Comparison of ENCODE assay signal across 8 cellular contexts in genomic region chr19:50046649-50047503, GRCh38. TPM values are rescaled to one million over a fixed set of nuclear protein-coding genes. Genes with fewer than 3 reads are reported as not detected.
DNase-seq lines count a peak whose midpoint lies in the region; ATAC-seq and TF ChIP-seq lines count a peak whose summit lies in the region.

No MANE protein-coding gene starts in this region.

- peaks cover 63% of the 10 kb centered on the region for H3K36me3 Mint-ChIP-seq in osteocyte (ENCODE audit: unreplicated experiment)

- 67 to 68% methylated on average over 11 to 14 of the region's 14 CpGs for WGBS in upper lobe of left lung, 2 donors

- H3K4me1 ChIP-seq in BLaER1 (no peaks in the 10 kb centered on the region), upper lobe of left lung (peaks cover 4 to 18% (median 12%) of the 10 kb centered on the region in 4 donors)

- peaks cover 81% of the 10 kb centered on the region for H3K36me3 ChIP-seq in BLaER1
- H3K36me3 ChIP-seq in upper lobe of left lung: peaks cover 31 to 64% (median 49%) of the 10 kb centered on the region in 4 donors

- no peak overlapping the region for H3K27ac Mint-ChIP-seq in osteocyte (ENCODE audit: unreplicated experiment)

- no peaks in the 10 kb centered on the region for H3K27me3 Mint-ChIP-seq in osteocyte (ENCODE audit: unreplicated experiment)

- no peak overlapping the region for H3K9ac ChIP-seq in BLaER1

- H3K27ac ChIP-seq in BLaER1 (no peak overlapping the region), HL-60 (replicated peaks) (no peak overlapping the region), upper lobe of left lung (no peak overlapping the region)

- peaks cover 92% of the 10 kb centered on the region for H3K9me3 ChIP-seq in BLaER1
- peaks cover 25 to 43% (median 35%) of the 10 kb centered on the region in 4 donors for H3K9me3 ChIP-seq in upper lobe of left lung

- peaks cover 34% of the 10 kb centered on the region for H3K9me3 Mint-ChIP-seq in osteocyte (ENCODE audit: unreplicated experiment)

- TF ChIP-seq POLR2A in upper lobe of left lung (IDR thresholded peaks at IDR 0.05): no peak

- no peak overlapping the region for H3K4me3 Mint-ChIP-seq in osteocyte (ENCODE audit: unreplicated experiment)

- ATAC-seq in upper lobe of left lung (ENCODE audit: low FRiP score in 2 of 2): peak in 1 of 2 donors; percentile 53

- peak in 1 of 2 experiments; percentile 18 for DNase-seq in HL-60 (ENCODE audit: low read depth in 1 of 2, low spot score in 1 of 2)
- peak; percentile 61 for DNase-seq in activated CD4-positive, alpha-beta T cell treated with anti-CD3 and anti-CD28 coated beads, Interleukin-2, amount 50 U/mL, for 4 hours
- no peak for DNase-seq in epithelial cell of esophagus (ENCODE audit: low read depth)
- DNase-seq in osteocyte (ENCODE audit: extremely low spot score, unreplicated experiment): no peak
- peak in 1 of 2 donors; percentile 59 for DNase-seq in upper lobe of left lung
- DNase-seq in NCI-H128 (lab: John Stamatoyannopoulos, UW; ENCODE audit: unreplicated experiment): no peak
- DNase-seq in foreskin melanocyte: no peak

- H3K4me1 Mint-ChIP-seq in osteocyte (ENCODE audit: unreplicated experiment): peaks cover 11% of the 10 kb centered on the region

- no peaks in the 10 kb centered on the region for H4K20me1 ChIP-seq in BLaER1

- no peak for TF ChIP-seq EP300 in upper lobe of left lung (IDR thresholded peaks at IDR 0.05)

- no peaks in the 10 kb centered on the region for H3K27me3 ChIP-seq in BLaER1
- no peaks in the 10 kb centered on the region for H3K27me3 ChIP-seq in HL-60 (ENCODE audit: insufficient read depth, poor library complexity, severe bottlenecking)
- H3K27me3 ChIP-seq in upper lobe of left lung: no peaks in the 10 kb centered on the region

- H3K4me2 ChIP-seq in BLaER1: no peak overlapping the region

- TF ChIP-seq CTCF in HL-60 (IDR thresholded peaks at IDR 0.05; ENCODE audit: insufficient read depth, low read length) (peak; percentile 36), epithelial cell of esophagus (IDR thresholded peaks at IDR 0.05; ENCODE audit: insufficient read depth, low read depth, low read length, missing control alignments) (peak; percentile 29), osteocyte (IDR thresholded peaks at IDR 0.05) (peak; percentile 37), upper lobe of left lung (IDR thresholded peaks at IDR 0.05) (peak; percentile 51 to 87 (median 64))

- H3K4me3 ChIP-seq in BLaER1: peak overlapping the region; percentile 51
- H3K4me3 ChIP-seq in HL-60 (replicated peaks; ENCODE audit: insufficient read depth, low read length): no peak overlapping the region
- no peak overlapping the region for H3K4me3 ChIP-seq in epithelial cell of esophagus (ENCODE audit: low read length)
- H3K4me3 ChIP-seq in upper lobe of left lung: no peak overlapping the region

RNA-seq across cellular contexts. Expression of gene ZNF473, which starts 21.1 kb away (rescaled TPM):
- total RNA-seq in osteocyte (9.8 and 10.4 TPM in 2 replicates), upper lobe of left lung (10 to 100 TPM in 1 of 6 donors, 1 to 10 TPM in 5; 3.8 to 12.5 (median 6.3) TPM)

RNA-seq across cellular contexts. Expression of gene VRK3, which starts 21.7 kb away (rescaled TPM):
- total RNA-seq in osteocyte: 31.5 and 35.8 TPM in 2 replicates
- 10 to 100 TPM; 28.6 to 82.8 (median 38.4) TPM for total RNA-seq in upper lobe of left lung

Comparison
In these comparisons a context has a peak if more than half of its experiments do, and no peak if none do; other contexts are left out.
1. DNase-seq: peak in activated CD4-positive, alpha-beta T cell treated with anti-CD3 and anti-CD28 coated beads, Interleukin-2, amount 50 U/mL, for 4 hours (2 of 2); none in epithelial cell of esophagus (single experiment), osteocyte (single experiment), NCI-H128 (single experiment) and foreskin melanocyte (single experiment).
2. Peak in every context shown above with its lines, with median percentiles within 50 percentile points of each other: CTCF ChIP-seq.